ENCODE assay signal across 1 cellular context in the genomic region with DNA sequence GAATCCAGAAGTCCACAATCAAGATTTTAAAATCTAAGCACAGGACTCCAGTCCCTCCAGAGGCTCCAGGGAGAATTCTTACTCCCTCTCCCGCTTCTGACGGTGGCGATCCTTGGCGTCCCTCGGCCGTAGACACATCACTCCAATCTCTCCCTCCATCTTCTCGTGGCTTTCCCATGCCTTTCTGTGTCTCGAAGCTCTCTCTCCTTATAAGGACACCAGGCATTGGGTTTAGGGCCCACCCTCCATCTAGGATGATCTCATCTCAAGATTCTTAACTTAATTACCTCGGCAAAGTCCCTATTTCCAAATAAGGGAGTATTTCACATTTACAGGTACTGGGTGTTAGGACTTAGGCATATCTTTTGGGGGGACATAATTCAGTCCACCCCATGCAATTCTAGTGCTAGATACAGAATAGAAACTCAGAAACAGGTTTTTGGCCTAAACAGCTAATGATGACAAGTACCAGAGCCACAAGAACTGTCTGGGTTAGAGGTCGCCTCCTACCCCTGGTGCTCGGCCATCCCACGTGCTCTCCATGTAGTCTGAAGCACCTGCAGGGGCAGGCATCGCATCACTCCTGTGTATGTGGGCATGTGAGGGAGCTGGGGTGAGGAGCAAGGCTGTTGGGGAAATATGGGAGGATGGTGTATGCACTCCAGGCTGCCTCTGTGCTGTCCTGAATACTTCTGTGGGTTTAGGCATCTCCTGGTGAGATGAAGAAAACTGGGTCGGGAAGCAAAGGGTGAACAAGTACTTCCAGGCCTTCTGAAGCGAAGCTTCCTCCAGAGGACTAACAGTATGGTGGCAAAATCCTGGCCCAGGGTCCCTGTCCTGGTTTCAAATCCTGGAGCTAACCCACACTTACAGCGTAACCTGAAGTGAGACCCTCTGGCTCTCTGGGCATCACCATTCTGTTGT.
TF ChIP-seq lines count a peak whose summit lies in the region.

No MANE protein-coding gene starts in this region.

TF ChIP-seq in WTC11, 78 proteins besides CTCF, POLR2A, EP300 and RAD21 (continued from another document):
- TF ChIP-seq, protein P1, sequence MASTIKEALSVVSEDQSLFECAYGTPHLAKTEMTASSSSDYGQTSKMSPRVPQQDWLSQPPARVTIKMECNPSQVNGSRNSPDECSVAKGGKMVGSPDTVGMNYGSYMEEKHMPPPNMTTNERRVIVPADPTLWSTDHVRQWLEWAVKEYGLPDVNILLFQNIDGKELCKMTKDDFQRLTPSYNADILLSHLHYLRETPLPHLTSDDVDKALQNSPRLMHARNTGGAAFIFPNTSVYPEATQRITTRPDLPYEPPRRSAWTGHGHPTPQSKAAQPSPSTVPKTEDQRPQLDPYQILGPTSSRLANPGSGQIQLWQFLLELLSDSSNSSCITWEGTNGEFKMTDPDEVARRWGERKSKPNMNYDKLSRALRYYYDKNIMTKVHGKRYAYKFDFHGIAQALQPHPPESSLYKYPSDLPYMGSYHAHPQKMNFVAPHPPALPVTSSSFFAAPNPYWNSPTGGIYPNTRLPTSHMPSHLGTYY (CRISPR knock-in tag; IDR thresholded peaks at IDR 0.05): no peak
- TF ChIP-seq, protein P2, sequence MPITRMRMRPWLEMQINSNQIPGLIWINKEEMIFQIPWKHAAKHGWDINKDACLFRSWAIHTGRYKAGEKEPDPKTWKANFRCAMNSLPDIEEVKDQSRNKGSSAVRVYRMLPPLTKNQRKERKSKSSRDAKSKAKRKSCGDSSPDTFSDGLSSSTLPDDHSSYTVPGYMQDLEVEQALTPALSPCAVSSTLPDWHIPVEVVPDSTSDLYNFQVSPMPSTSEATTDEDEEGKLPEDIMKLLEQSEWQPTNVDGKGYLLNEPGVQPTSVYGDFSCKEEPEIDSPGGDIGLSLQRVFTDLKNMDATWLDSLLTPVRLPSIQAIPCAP (CRISPR knock-in tag; IDR thresholded peaks at IDR 0.05): no peak
- TF ChIP-seq NFE2L1 (CRISPR knock-in tag; IDR thresholded peaks at IDR 0.05): no peak
- TF ChIP-seq ZNF232 (CRISPR knock-in tag; IDR thresholded peaks at IDR 0.05): no peak
- TF ChIP-seq, protein P3, sequence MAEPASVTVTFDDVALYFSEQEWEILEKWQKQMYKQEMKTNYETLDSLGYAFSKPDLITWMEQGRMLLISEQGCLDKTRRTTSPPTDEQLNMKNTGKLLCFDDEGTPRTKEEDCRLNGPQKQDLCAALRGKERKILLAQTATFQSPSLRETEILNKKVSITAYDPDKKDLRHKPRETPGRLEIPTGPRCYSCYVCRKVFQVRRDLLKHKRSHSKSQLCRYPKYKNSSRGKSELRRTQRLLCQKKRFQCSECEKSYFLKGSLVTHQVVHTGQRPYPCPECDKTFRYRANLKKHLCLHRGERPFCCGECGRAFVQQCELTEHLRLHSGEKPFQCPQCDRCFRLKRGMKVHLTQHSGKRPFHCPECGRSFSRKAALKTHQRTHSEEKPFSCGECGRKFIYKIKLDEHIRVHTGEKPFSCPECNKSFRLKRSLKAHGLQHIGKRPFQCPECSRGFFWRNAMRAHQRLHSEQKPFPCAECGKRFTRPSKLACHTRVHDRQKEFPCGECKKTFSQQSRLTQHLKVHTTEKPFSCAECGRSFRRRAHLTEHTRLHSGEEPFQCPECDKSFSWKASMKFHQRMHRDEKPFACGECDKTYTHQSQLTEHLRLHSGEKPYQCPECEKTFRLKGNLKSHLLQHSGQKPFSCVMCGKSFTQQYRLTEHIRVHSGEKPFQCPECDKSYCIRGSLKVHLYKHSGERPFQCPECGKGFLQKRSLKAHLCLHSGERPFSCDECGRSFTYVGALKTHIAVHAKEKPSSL (CRISPR knock-in tag; conservative IDR thresholded peaks at IDR 0.05): no peak
- no peak for TF ChIP-seq TP53 (CRISPR knock-in tag; IDR thresholded peaks at IDR 0.05)
- TF ChIP-seq, protein P4, sequence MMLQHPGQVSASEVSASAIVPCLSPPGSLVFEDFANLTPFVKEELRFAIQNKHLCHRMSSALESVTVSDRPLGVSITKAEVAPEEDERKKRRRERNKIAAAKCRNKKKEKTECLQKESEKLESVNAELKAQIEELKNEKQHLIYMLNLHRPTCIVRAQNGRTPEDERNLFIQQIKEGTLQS (CRISPR knock-in tag; conservative IDR thresholded peaks at IDR 0.05): no peak
- TF ChIP-seq ESRRA (CRISPR knock-in tag; IDR thresholded peaks at IDR 0.05; ENCODE audit: borderline replicate concordance): no peak
- TF ChIP-seq, protein P5, sequence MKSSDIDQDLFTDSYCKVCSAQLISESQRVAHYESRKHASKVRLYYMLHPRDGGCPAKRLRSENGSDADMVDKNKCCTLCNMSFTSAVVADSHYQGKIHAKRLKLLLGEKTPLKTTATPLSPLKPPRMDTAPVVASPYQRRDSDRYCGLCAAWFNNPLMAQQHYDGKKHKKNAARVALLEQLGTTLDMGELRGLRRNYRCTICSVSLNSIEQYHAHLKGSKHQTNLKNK (CRISPR knock-in tag; IDR thresholded peaks at IDR 0.05): no peak
- TF ChIP-seq ELF4 (CRISPR knock-in tag; IDR thresholded peaks at IDR 0.05; ENCODE audit: low read depth): no peak
- TF ChIP-seq, protein P6, sequence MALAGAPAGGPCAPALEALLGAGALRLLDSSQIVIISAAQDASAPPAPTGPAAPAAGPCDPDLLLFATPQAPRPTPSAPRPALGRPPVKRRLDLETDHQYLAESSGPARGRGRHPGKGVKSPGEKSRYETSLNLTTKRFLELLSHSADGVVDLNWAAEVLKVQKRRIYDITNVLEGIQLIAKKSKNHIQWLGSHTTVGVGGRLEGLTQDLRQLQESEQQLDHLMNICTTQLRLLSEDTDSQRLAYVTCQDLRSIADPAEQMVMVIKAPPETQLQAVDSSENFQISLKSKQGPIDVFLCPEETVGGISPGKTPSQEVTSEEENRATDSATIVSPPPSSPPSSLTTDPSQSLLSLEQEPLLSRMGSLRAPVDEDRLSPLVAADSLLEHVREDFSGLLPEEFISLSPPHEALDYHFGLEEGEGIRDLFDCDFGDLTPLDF (CRISPR knock-in tag; IDR thresholded peaks at IDR 0.05): no peak
- no peak for TF ChIP-seq NR3C1 (CRISPR knock-in tag; conservative IDR thresholded peaks at IDR 0.05; ENCODE audit: low read depth)
- TF ChIP-seq, protein P7, sequence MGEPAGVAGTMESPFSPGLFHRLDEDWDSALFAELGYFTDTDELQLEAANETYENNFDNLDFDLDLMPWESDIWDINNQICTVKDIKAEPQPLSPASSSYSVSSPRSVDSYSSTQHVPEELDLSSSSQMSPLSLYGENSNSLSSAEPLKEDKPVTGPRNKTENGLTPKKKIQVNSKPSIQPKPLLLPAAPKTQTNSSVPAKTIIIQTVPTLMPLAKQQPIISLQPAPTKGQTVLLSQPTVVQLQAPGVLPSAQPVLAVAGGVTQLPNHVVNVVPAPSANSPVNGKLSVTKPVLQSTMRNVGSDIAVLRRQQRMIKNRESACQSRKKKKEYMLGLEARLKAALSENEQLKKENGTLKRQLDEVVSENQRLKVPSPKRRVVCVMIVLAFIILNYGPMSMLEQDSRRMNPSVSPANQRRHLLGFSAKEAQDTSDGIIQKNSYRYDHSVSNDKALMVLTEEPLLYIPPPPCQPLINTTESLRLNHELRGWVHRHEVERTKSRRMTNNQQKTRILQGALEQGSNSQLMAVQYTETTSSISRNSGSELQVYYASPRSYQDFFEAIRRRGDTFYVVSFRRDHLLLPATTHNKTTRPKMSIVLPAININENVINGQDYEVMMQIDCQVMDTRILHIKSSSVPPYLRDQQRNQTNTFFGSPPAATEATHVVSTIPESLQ (CRISPR knock-in tag; IDR thresholded peaks at IDR 0.05): no peak
- TF ChIP-seq KAT7 (CRISPR knock-in tag; IDR thresholded peaks at IDR 0.05; ENCODE audit: borderline replicate concordance): no peak
- TF ChIP-seq NFYB (CRISPR knock-in tag; conservative IDR thresholded peaks at IDR 0.05; ENCODE audit: low read depth): no peak
